ENCODE assay signal across 18 cellular contexts in the genomic region with DNA sequence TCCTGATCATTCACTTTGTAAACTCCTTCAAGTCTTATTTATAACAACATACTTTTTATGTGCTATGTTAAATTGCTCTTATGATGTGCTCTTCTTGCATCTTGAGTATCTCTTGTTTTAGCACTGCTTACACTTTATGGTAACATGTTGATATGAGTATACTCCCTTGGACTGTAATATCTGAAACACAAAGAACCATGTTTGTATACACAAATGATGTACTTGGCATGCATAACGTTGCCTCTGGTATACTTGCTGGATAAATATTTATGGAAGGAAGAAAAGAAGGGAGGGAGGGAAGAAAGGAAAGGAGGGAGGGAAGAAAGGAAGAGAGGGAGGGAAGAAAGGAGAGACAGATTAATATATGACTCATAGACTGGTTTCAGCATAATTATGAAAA.
DNase-seq lines count a peak whose midpoint lies in the region; ATAC-seq and TF ChIP-seq lines count a peak whose summit lies in the region.
"Had no signal": no experiment of that assay in that cellular context is flagged by ENCODE, and none has a peak within 500 bp of the region (broad histone marks: within the 10 kb centered on the region; RNA-seq: fewer than 3 reads in every experiment).

No MANE protein-coding gene starts in this region.

- no peaks in the 10 kb centered on the region for H3K79me2 ChIP-seq in OCI-LY1 (ENCODE audit: insufficient read depth, low read length)
- no peaks in the 10 kb centered on the region for H3K79me2 ChIP-seq in smooth muscle cell (ENCODE audit: low read depth)

- no peaks in the 10 kb centered on the region for H3K9me2 ChIP-seq in OCI-LY1 (ENCODE audit: low read depth, low read length)

- no peak overlapping the region for H2AFZ ChIP-seq in IMR-90 (replicated peaks; ENCODE audit: low read length, poor library complexity)
- peak overlapping the region; percentile 36; the same call in 1 of the 2 replicates for H2AFZ ChIP-seq in OCI-LY1 (ENCODE audit: low read length)
- H2AFZ ChIP-seq in smooth muscle cell (ENCODE audit: low read depth) = peak overlapping the region; percentile 34
- H2AFZ ChIP-seq: GM23248 had no signal

- no peak overlapping the region for H2AK5ac ChIP-seq in IMR-90 (ENCODE audit: low read depth, low read length)

- DNase-seq in IMR-90 (peak; percentile 45), fibroblast of peridontal ligament (ENCODE audit: extremely low read depth) (peak; percentile 33), smooth muscle cell (lab: John Stamatoyannopoulos, UW; ENCODE audit: unreplicated experiment) (no peak), DMS 273 (lab: John Stamatoyannopoulos, UW; ENCODE audit: unreplicated experiment) (no peak), D341Med (ENCODE audit: low spot score) (no peak), NCI-H2196 treated with DMSO at 0.1 percent for 48 hours (lab: John Stamatoyannopoulos, UW; ENCODE audit: unreplicated experiment) (no peak)
- DNase-seq: C1 segment of cervical spinal cord; Calu3; CD4-positive, alpha-beta memory T cell; COR-L47; DMS 273 treated with DMSO at 0.1 percent for 48 hours; DMS79; EL; GF-D8; GM23248; H9 had no signal

- POLR2A ChIA-PET in IMR-90 (lab: Charles Lee; ENCODE audit: unreplicated experiment) = no interaction called here

- no peak overlapping the region; the same call in 1 of the 2 replicates for H3K4ac ChIP-seq in IMR-90 (ENCODE audit: low read depth, low read length)

- no peaks in the 10 kb centered on the region for H4K20me1 ChIP-seq in IMR-90 (ENCODE audit: insufficient read depth, low read length)
- no peaks in the 10 kb centered on the region for H4K20me1 ChIP-seq in OCI-LY1 (ENCODE audit: insufficient read depth, low read length)
- no peaks in the 10 kb centered on the region for H4K20me1 ChIP-seq in smooth muscle cell (ENCODE audit: low read depth)

- H3K27ac ChIP-seq in IMR-90 (ENCODE audit: insufficient read depth, low read length) (no peak overlapping the region), OCI-LY1 (ENCODE audit: low read depth, low read length, poor library complexity, severe bottlenecking) (no peak overlapping the region), smooth muscle cell (ENCODE audit: low read depth) (no peak overlapping the region)
- H3K27ac ChIP-seq: GM23248 had no signal

- no TSS peak for BruUV-seq in IMR-90 (replicated peaks; lab: Mats Ljungman, UMichigan)

- H3K9me3 ChIP-seq in IMR-90 (ENCODE audit: control insufficient read depth, insufficient read depth, low read length) = no peaks in the 10 kb centered on the region
- peaks cover 9% of the 10 kb centered on the region for H3K9me3 ChIP-seq in OCI-LY1 (ENCODE audit: low read length)
- H3K9me3 ChIP-seq in smooth muscle cell (replicated peaks; ENCODE audit: low read depth) = no peaks in the 10 kb centered on the region

- WGBS in IMR-90 (ENCODE audit: extremely low coverage in 2 of 2, insufficient read length in 1 of 2), 2 experiments = 0% methylated on average over 1 of the region's 1 CpG; no CpG with 5 or more reads in 1 of the 2 experiments
- WGBS in smooth muscle cell (ENCODE audit: low lambda C conversion rate) = 61% methylated on average over 1 of the region's 1 CpG

- no peak overlapping the region for H3K4me2 ChIP-seq in IMR-90 (ENCODE audit: low read depth, low read length)
- H3K4me2 ChIP-seq in OCI-LY1 (ENCODE audit: low read length) = no peak overlapping the region
- H3K4me2 ChIP-seq in smooth muscle cell = no peak overlapping the region

- intact Hi-C loops in IMR-90 (cut with micrococcal nuclease) = no loop called here

- H3K27me3 ChIP-seq in IMR-90 (ENCODE audit: control insufficient read depth, insufficient read depth, low read length) (no peaks in the 10 kb centered on the region), OCI-LY1 (ENCODE audit: insufficient read depth, low read length) (no peaks in the 10 kb centered on the region), smooth muscle cell (ENCODE audit: low read depth) (no peaks in the 10 kb centered on the region)

- no peak overlapping the region for H4K5ac ChIP-seq in IMR-90 (ENCODE audit: low read depth, low read length)

- 0 out of 2 replicates have a peak overlapping the region, but pooled peaks have one; percentile 20 for H2BK20ac ChIP-seq in IMR-90 (ENCODE audit: low read depth, low read length)

- H3K4me3 ChIP-seq in IMR-90 (ENCODE audit: insufficient read depth, low read depth, low read length) (no peak overlapping the region), OCI-LY1 (ENCODE audit: low read depth, low read length, poor library complexity, severe bottlenecking) (no peak overlapping the region), smooth muscle cell (no peak overlapping the region)
- H3K4me3 ChIP-seq: GM23248 had no signal

- no peaks in the 10 kb centered on the region for H3K9me1 ChIP-seq in IMR-90 (ENCODE audit: insufficient read depth, low read length)

- no peaks in the 10 kb centered on the region for H3K36me3 ChIP-seq in IMR-90 (ENCODE audit: control insufficient read depth, insufficient read depth, low read length)
- no peaks in the 10 kb centered on the region for H3K36me3 ChIP-seq in OCI-LY1 (ENCODE audit: insufficient read depth, low read length)
- H3K36me3 ChIP-seq in smooth muscle cell (ENCODE audit: low read depth) = no peaks in the 10 kb centered on the region

- peak overlapping the region; percentile 60 for H2BK5ac ChIP-seq in IMR-90 (ENCODE audit: low read depth, low read length, poor library complexity, severe bottlenecking)

- TF ChIP-seq RAD21 in IMR-90 (IDR thresholded peaks at IDR 0.05; ENCODE audit: low read length) = no peak

- in situ Hi-C loops in IMR-90 (cut with MboI; ENCODE audit: low sequenced_read_pairs) = no loop called here

- no peak overlapping the region for H2BK120ac ChIP-seq in IMR-90 (ENCODE audit: low read depth, low read length)

- H4K8ac ChIP-seq in IMR-90 (ENCODE audit: low read depth in 2 of 2, low read length in 2 of 2) = no peak overlapping the region

- TF ChIP-seq CTCF in IMR-90 (conservative IDR thresholded peaks at IDR 0.05; ENCODE audit: low read depth, low read length) (no peak), OCI-LY1 (IDR thresholded peaks at IDR 0.05; ENCODE audit: low read length) (no peak), smooth muscle cell (IDR thresholded peaks at IDR 0.05; ENCODE audit: borderline replicate concordance, insufficient read depth, poor library complexity, severe bottlenecking) (no peak)

- H2BK15ac ChIP-seq in IMR-90 (ENCODE audit: low read depth, low read length) = 0 out of 3 replicates have a peak overlapping the region, but pooled peaks have one; percentile 44

- dilution Hi-C loops in IMR-90 (cut with HindIII; ENCODE audit: low sequenced_read_pairs, unreplicated experiment) = no loop called here

- ATAC-seq in IMR-90 (ENCODE audit: low read depth) = peak; percentile 83
- ATAC-seq: HCT116 had no signal

- 0 out of 2 replicates have a peak overlapping the region, but pooled peaks have one; percentile 1 for H3K14ac ChIP-seq in IMR-90 (replicated peaks; ENCODE audit: low read depth, low read length)

- H3K79me1 ChIP-seq in IMR-90 (ENCODE audit: low read depth in 1 of 2, low read length in 2 of 2) = no peaks in the 10 kb centered on the region

- H2AK9ac ChIP-seq in IMR-90 (replicated peaks; ENCODE audit: low read depth, low read length, poor library complexity) = no peak overlapping the region

- TF ChIP-seq POLR2A in IMR-90 (IDR thresholded peaks at IDR 0.05; ENCODE audit: low read depth, low read length) = no peak

- H3K4me1 ChIP-seq in IMR-90 (ENCODE audit: control insufficient read depth, insufficient read depth, low read length) (no peaks in the 10 kb centered on the region), OCI-LY1 (ENCODE audit: insufficient read depth, low read length, severe bottlenecking) (peaks cover 14% of the 10 kb centered on the region), smooth muscle cell (ENCODE audit: low read depth) (no peaks in the 10 kb centered on the region)

- no peak overlapping the region for H4K91ac ChIP-seq in IMR-90 (ENCODE audit: insufficient read depth, low read depth, low read length)

- H3K56ac ChIP-seq in IMR-90 (ENCODE audit: extremely low read depth, insufficient read depth, low read length) = no peak overlapping the region

- CTCF ChIA-PET in IMR-90 (lab: Yijun Ruan, JAX) = no interaction called here

- no peak overlapping the region for H3K18ac ChIP-seq in IMR-90 (ENCODE audit: low read depth, low read length)

- H3K9ac ChIP-seq in IMR-90 (ENCODE audit: low read depth, low read length) (no peak overlapping the region), OCI-LY1 (ENCODE audit: low read length) (no peak overlapping the region), smooth muscle cell (ENCODE audit: low read depth) (no peak overlapping the region)
- H3K9ac ChIP-seq: GM23248 had no signal

- no peaks in the 10 kb centered on the region for H3F3A ChIP-seq in OCI-LY1 (ENCODE audit: insufficient read depth, low read length)
- H3F3A ChIP-seq in smooth muscle cell (ENCODE audit: low read depth) = no peaks in the 10 kb centered on the region

- no peak overlapping the region for H3K23ac ChIP-seq in IMR-90 (ENCODE audit: low read depth, low read length)

TF ChIP-seq in IMR-90, 13 proteins besides CTCF, POLR2A, EP300 and RAD21:
- TF ChIP-seq RCOR1 (IDR thresholded peaks at IDR 0.05; ENCODE audit: insufficient replicate concordance, low read length) (no peak), RFX5 (IDR thresholded peaks at IDR 0.05; ENCODE audit: low read depth, low read length) (no peak), MAZ (IDR thresholded peaks at IDR 0.05; ENCODE audit: borderline replicate concordance, low read depth, low read length) (no peak), FOS (IDR thresholded peaks at IDR 0.05; ENCODE audit: low read depth, low read length) (no peak), MXI1 (IDR thresholded peaks at IDR 0.05; ENCODE audit: borderline replicate concordance, low read depth, low read length) (no peak), CEBPB (IDR thresholded peaks at IDR 0.05; ENCODE audit: low read depth, low read length) (no peak)
- TF ChIP-seq, protein P1, sequence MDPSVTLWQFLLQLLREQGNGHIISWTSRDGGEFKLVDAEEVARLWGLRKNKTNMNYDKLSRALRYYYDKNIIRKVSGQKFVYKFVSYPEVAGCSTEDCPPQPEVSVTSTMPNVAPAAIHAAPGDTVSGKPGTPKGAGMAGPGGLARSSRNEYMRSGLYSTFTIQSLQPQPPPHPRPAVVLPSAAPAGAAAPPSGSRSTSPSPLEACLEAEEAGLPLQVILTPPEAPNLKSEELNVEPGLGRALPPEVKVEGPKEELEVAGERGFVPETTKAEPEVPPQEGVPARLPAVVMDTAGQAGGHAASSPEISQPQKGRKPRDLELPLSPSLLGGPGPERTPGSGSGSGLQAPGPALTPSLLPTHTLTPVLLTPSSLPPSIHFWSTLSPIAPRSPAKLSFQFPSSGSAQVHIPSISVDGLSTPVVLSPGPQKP (IDR thresholded peaks at IDR 0.05; ENCODE audit: borderline replicate concordance, low read depth, low read length) = no peak

Comparison
In these comparisons a context has a peak if more than half of its experiments do, and no peak if none do; other contexts are left out.
1. DNase-seq: peak in IMR-90 (single experiment) and fibroblast of peridontal ligament (single experiment); none in smooth muscle cell (single experiment), DMS 273 (single experiment), D341Med (single experiment) and NCI-H2196 treated with DMSO at 0.1 percent for 48 hours (single experiment).